4 cellular contexts compared by ENCODE assay signal in the genomic region with DNA sequence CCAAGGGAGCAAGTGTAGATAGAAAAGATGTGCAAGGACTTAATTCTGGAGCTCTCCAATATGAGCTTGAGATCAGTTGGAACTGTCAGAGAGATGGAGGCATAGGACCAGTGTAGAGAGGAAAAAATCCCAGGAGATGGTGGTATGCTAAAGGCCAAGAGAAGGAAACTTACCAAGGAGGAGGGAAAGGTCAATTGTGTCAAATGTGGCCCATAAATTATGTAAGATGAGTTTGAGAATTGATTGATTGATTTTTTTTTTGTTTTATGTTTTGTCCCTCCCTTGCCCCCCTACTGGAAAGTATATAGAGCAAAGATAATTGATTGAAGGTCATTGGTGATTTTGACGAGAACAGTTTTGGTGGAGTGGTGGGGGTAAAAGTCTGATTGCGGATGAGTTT.
TF ChIP-seq lines count a peak whose summit lies in the region.

No MANE protein-coding gene starts in this region.

TF ChIP-seq in SK-N-SH, 30 proteins besides CTCF, POLR2A, EP300 and RAD21 (continues in another document):
- TF ChIP-seq, protein P1, sequence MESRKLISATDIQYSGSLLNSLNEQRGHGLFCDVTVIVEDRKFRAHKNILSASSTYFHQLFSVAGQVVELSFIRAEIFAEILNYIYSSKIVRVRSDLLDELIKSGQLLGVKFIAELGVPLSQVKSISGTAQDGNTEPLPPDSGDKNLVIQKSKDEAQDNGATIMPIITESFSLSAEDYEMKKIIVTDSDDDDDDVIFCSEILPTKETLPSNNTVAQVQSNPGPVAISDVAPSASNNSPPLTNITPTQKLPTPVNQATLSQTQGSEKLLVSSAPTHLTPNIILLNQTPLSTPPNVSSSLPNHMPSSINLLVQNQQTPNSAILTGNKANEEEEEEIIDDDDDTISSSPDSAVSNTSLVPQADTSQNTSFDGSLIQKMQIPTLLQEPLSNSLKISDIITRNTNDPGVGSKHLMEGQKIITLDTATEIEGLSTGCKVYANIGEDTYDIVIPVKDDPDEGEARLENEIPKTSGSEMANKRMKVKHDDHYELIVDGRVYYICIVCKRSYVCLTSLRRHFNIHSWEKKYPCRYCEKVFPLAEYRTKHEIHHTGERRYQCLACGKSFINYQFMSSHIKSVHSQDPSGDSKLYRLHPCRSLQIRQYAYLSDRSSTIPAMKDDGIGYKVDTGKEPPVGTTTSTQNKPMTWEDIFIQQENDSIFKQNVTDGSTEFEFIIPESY (IDR thresholded peaks at IDR 0.05; ENCODE audit: borderline replicate concordance, low read depth), result no peak
- TF ChIP-seq RCOR1 (IDR thresholded peaks at IDR 0.05; ENCODE audit: low read length) (no peak), JUND (IDR thresholded peaks at IDR 0.05) (no peak), RFX5 (IDR thresholded peaks at IDR 0.05; ENCODE audit: low read length) (no peak), GABPA (IDR thresholded peaks at IDR 0.05; ENCODE audit: low read depth) (no peak), TAF1 (IDR thresholded peaks at IDR 0.05; ENCODE audit: borderline replicate concordance, low read depth, low read length) (no peak), CHD2 (IDR thresholded peaks at IDR 0.05; ENCODE audit: low read length, partially characterized antibody) (no peak), YY1 (IDR thresholded peaks at IDR 0.05; ENCODE audit: low read depth) (no peak), TEAD4 (IDR thresholded peaks at IDR 0.05; ENCODE audit: borderline replicate concordance, insufficient read depth) (no peak)
- TF ChIP-seq, protein P2, sequence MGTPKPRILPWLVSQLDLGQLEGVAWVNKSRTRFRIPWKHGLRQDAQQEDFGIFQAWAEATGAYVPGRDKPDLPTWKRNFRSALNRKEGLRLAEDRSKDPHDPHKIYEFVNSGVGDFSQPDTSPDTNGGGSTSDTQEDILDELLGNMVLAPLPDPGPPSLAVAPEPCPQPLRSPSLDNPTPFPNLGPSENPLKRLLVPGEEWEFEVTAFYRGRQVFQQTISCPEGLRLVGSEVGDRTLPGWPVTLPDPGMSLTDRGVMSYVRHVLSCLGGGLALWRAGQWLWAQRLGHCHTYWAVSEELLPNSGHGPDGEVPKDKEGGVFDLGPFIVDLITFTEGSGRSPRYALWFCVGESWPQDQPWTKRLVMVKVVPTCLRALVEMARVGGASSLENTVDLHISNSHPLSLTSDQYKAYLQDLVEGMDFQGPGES (IDR thresholded peaks at IDR 0.05; ENCODE audit: low read depth, low read length), result no peak
- TF ChIP-seq, protein P3, sequence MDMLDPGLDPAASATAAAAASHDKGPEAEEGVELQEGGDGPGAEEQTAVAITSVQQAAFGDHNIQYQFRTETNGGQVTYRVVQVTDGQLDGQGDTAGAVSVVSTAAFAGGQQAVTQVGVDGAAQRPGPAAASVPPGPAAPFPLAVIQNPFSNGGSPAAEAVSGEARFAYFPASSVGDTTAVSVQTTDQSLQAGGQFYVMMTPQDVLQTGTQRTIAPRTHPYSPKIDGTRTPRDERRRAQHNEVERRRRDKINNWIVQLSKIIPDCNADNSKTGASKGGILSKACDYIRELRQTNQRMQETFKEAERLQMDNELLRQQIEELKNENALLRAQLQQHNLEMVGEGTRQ (IDR thresholded peaks at IDR 0.05; ENCODE audit: borderline replicate concordance, low read depth, low read length), result no peak

TF ChIP-seq in SK-N-SH treated with all-trans-retinoic acid at 6 μM for 48 hours, 23 proteins besides CTCF, POLR2A, EP300 and RAD21:
- TF ChIP-seq ZNF8 (CRISPR knock-in tag; IDR thresholded peaks at IDR 0.05), result no peak
- TF ChIP-seq BACH2 (CRISPR knock-in tag; IDR thresholded peaks at IDR 0.05; ENCODE audit: borderline replicate concordance), result no peak
- TF ChIP-seq, protein P4, sequence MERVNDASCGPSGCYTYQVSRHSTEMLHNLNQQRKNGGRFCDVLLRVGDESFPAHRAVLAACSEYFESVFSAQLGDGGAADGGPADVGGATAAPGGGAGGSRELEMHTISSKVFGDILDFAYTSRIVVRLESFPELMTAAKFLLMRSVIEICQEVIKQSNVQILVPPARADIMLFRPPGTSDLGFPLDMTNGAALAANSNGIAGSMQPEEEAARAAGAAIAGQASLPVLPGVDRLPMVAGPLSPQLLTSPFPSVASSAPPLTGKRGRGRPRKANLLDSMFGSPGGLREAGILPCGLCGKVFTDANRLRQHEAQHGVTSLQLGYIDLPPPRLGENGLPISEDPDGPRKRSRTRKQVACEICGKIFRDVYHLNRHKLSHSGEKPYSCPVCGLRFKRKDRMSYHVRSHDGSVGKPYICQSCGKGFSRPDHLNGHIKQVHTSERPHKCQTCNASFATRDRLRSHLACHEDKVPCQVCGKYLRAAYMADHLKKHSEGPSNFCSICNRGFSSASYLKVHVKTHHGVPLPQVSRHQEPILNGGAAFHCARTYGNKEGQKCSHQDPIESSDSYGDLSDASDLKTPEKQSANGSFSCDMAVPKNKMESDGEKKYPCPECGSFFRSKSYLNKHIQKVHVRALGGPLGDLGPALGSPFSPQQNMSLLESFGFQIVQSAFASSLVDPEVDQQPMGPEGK (CRISPR knock-in tag; IDR thresholded peaks at IDR 0.05; ENCODE audit: borderline replicate concordance), result no peak
- no peak for TF ChIP-seq ZNF70 (CRISPR knock-in tag; IDR thresholded peaks at IDR 0.05)
- TF ChIP-seq ARNTL (CRISPR knock-in tag; IDR thresholded peaks at IDR 0.05; ENCODE audit: borderline replicate concordance, low read depth), result no peak
- no peak for TF ChIP-seq TCF4 (CRISPR knock-in tag; IDR thresholded peaks at IDR 0.05; ENCODE audit: borderline replicate concordance)
- TF ChIP-seq, protein P5, sequence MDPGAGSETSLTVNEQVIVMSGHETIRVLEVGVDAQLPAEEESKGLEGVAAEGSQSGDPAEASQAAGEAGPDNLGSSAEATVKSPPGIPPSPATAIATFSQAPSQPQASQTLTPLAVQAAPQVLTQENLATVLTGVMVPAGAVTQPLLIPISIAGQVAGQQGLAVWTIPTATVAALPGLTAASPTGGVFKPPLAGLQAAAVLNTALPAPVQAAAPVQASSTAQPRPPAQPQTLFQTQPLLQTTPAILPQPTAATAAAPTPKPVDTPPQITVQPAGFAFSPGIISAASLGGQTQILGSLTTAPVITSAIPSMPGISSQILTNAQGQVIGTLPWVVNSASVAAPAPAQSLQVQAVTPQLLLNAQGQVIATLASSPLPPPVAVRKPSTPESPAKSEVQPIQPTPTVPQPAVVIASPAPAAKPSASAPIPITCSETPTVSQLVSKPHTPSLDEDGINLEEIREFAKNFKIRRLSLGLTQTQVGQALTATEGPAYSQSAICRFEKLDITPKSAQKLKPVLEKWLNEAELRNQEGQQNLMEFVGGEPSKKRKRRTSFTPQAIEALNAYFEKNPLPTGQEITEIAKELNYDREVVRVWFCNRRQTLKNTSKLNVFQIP (CRISPR knock-in tag; IDR thresholded peaks at IDR 0.05; ENCODE audit: borderline replicate concordance, low read depth), result no peak
- no peak for TF ChIP-seq SNAI2 (CRISPR knock-in tag; IDR thresholded peaks at IDR 0.05)
- no peak for TF ChIP-seq ZC3H10 (CRISPR knock-in tag; IDR thresholded peaks at IDR 0.05)
- TF ChIP-seq CSDC2 (CRISPR knock-in tag; IDR thresholded peaks at IDR 0.05), result no peak
- no peak for TF ChIP-seq ISL1 (CRISPR knock-in tag; IDR thresholded peaks at IDR 0.05)

TF ChIP-seq in HEK293T, 16 proteins besides CTCF, POLR2A, EP300 and RAD21:
- no peak for TF ChIP-seq BHLHE40 (IDR thresholded peaks at IDR 0.05; ENCODE audit: borderline replicate concordance)
- no peak for TF ChIP-seq FOXM1 (IDR thresholded peaks at IDR 0.05; ENCODE audit: borderline replicate concordance)
- TF ChIP-seq CTBP1 (IDR thresholded peaks at IDR 0.05; ENCODE audit: borderline replicate concordance), result no peak
- TF ChIP-seq ARNT (IDR thresholded peaks at IDR 0.05), result no peak
- TF ChIP-seq, protein P6, sequence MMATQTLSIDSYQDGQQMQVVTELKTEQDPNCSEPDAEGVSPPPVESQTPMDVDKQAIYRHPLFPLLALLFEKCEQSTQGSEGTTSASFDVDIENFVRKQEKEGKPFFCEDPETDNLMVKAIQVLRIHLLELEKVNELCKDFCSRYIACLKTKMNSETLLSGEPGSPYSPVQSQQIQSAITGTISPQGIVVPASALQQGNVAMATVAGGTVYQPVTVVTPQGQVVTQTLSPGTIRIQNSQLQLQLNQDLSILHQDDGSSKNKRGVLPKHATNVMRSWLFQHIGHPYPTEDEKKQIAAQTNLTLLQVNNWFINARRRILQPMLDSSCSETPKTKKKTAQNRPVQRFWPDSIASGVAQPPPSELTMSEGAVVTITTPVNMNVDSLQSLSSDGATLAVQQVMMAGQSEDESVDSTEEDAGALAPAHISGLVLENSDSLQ (IDR thresholded peaks at IDR 0.05), result peak; percentile 53

TF ChIP-seq in H1, 55 proteins besides CTCF, POLR2A, EP300 and RAD21 (continues in another document):
- TF ChIP-seq ASH2L (IDR thresholded peaks at IDR 0.05; ENCODE audit: low read length) (no peak), KDM4A (IDR thresholded peaks at IDR 0.05; ENCODE audit: low read depth, low read length, severe bottlenecking) (no peak), RXRA (IDR thresholded peaks at IDR 0.05; ENCODE audit: insufficient read depth, low read depth, low read length) (no peak), EGR1 (IDR thresholded peaks at IDR 0.05; ENCODE audit: borderline replicate concordance, low read depth, low read length) (no peak), CHD2 (IDR thresholded peaks at IDR 0.05; ENCODE audit: low read length) (no peak), SP2 (IDR thresholded peaks at IDR 0.05; ENCODE audit: low read length) (no peak), SUZ12 (IDR thresholded peaks at IDR 0.05; ENCODE audit: low read length) (no peak), GABPA (IDR thresholded peaks at IDR 0.05; ENCODE audit: borderline replicate concordance, insufficient read depth, low read length) (no peak), BRCA1 (IDR thresholded peaks at IDR 0.05; ENCODE audit: low read depth, low read length) (no peak), CEBPB (IDR thresholded peaks at IDR 0.05; ENCODE audit: low read depth, low read length) (no peak), GTF2F1 (IDR thresholded peaks at IDR 0.05; ENCODE audit: borderline replicate concordance, low read depth, low read length) (no peak)
- TF ChIP-seq, protein P7, sequence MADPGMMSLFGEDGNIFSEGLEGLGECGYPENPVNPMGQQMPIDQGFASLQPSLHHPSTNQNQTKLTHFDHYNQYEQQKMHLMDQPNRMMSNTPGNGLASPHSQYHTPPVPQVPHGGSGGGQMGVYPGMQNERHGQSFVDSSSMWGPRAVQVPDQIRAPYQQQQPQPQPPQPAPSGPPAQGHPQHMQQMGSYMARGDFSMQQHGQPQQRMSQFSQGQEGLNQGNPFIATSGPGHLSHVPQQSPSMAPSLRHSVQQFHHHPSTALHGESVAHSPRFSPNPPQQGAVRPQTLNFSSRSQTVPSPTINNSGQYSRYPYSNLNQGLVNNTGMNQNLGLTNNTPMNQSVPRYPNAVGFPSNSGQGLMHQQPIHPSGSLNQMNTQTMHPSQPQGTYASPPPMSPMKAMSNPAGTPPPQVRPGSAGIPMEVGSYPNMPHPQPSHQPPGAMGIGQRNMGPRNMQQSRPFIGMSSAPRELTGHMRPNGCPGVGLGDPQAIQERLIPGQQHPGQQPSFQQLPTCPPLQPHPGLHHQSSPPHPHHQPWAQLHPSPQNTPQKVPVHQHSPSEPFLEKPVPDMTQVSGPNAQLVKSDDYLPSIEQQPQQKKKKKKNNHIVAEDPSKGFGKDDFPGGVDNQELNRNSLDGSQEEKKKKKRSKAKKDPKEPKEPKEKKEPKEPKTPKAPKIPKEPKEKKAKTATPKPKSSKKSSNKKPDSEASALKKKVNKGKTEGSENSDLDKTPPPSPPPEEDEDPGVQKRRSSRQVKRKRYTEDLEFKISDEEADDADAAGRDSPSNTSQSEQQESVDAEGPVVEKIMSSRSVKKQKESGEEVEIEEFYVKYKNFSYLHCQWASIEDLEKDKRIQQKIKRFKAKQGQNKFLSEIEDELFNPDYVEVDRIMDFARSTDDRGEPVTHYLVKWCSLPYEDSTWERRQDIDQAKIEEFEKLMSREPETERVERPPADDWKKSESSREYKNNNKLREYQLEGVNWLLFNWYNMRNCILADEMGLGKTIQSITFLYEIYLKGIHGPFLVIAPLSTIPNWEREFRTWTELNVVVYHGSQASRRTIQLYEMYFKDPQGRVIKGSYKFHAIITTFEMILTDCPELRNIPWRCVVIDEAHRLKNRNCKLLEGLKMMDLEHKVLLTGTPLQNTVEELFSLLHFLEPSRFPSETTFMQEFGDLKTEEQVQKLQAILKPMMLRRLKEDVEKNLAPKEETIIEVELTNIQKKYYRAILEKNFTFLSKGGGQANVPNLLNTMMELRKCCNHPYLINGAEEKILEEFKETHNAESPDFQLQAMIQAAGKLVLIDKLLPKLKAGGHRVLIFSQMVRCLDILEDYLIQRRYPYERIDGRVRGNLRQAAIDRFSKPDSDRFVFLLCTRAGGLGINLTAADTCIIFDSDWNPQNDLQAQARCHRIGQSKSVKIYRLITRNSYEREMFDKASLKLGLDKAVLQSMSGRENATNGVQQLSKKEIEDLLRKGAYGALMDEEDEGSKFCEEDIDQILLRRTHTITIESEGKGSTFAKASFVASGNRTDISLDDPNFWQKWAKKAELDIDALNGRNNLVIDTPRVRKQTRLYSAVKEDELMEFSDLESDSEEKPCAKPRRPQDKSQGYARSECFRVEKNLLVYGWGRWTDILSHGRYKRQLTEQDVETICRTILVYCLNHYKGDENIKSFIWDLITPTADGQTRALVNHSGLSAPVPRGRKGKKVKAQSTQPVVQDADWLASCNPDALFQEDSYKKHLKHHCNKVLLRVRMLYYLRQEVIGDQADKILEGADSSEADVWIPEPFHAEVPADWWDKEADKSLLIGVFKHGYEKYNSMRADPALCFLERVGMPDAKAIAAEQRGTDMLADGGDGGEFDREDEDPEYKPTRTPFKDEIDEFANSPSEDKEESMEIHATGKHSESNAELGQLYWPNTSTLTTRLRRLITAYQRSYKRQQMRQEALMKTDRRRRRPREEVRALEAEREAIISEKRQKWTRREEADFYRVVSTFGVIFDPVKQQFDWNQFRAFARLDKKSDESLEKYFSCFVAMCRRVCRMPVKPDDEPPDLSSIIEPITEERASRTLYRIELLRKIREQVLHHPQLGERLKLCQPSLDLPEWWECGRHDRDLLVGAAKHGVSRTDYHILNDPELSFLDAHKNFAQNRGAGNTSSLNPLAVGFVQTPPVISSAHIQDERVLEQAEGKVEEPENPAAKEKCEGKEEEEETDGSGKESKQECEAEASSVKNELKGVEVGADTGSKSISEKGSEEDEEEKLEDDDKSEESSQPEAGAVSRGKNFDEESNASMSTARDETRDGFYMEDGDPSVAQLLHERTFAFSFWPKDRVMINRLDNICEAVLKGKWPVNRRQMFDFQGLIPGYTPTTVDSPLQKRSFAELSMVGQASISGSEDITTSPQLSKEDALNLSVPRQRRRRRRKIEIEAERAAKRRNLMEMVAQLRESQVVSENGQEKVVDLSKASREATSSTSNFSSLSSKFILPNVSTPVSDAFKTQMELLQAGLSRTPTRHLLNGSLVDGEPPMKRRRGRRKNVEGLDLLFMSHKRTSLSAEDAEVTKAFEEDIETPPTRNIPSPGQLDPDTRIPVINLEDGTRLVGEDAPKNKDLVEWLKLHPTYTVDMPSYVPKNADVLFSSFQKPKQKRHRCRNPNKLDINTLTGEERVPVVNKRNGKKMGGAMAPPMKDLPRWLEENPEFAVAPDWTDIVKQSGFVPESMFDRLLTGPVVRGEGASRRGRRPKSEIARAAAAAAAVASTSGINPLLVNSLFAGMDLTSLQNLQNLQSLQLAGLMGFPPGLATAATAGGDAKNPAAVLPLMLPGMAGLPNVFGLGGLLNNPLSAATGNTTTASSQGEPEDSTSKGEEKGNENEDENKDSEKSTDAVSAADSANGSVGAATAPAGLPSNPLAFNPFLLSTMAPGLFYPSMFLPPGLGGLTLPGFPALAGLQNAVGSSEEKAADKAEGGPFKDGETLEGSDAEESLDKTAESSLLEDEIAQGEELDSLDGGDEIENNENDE (IDR thresholded peaks at IDR 0.05; ENCODE audit: insufficient replicate concordance, low read length), result no peak
- TF ChIP-seq, protein P8, sequence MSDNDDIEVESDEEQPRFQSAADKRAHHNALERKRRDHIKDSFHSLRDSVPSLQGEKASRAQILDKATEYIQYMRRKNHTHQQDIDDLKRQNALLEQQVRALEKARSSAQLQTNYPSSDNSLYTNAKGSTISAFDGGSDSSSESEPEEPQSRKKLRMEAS (IDR thresholded peaks at IDR 0.05), result no peak
- TF ChIP-seq, protein P3 (IDR thresholded peaks at IDR 0.05; ENCODE audit: low read length), result no peak
